ENCODE assay signal across 8 cellular contexts in genomic region chr5:41903892-41904799, GRCh38. TPM values are rescaled to one million over a fixed set of nuclear protein-coding genes. Genes with fewer than 3 reads are reported as not detected.
A peak's percentile ranks its signal among the peaks of the same experiment; 100 is the strongest.
DNase-seq lines count a peak whose midpoint lies in the region; ATAC-seq and TF ChIP-seq lines count a peak whose summit lies in the region.

TSS of gene RIMOC1 (plus strand) at chr5:41904344. CDS start at chr5:41904368, 24 bp downstream.

- peak within 1 kb of the TSS; percentile 98 for H3K4me3 Mint-ChIP-seq in activated naive CD8-positive, alpha-beta T cell

- H3K27me3 Mint-ChIP-seq in activated naive CD8-positive, alpha-beta T cell, result no peaks in the 10 kb centered on the region

- CTCF ChIA-PET in GM10248 (lab: Yijun Ruan, JAX), result interaction anchor here (0.6 to 1.9 kb wide), 12 partner anchors 9 to 153 kb away, joined by 3 to 12 read pairs (median 4); partner anchors contain the start of gene FBXO4

- DNase-seq in GM10248 (ENCODE audit: extremely low spot score) (peak; percentile 93), NCI-H1105 (lab: John Stamatoyannopoulos, UW) (peak; percentile 99), SKM-1 treated with dmso at 0.1 percent for 144 hours (lab: John Stamatoyannopoulos, UW; ENCODE audit: unreplicated experiment) (peak; percentile 99), glomerular endothelial cell (ENCODE audit: extremely low read depth, low read depth, low spot score) (peak; percentile 93), occipital lobe (lab: John Stamatoyannopoulos, UW) (peak; percentile 99)

- TF ChIP-seq CTCF in GM10248 (IDR thresholded peaks at IDR 0.05; ENCODE audit: control extremely low read depth, extremely low read depth, low read depth, missing control alignments), result no peak

- H3K27ac Mint-ChIP-seq in activated naive CD8-positive, alpha-beta T cell, result peak within 1 kb of the TSS; percentile 99

- no peaks in the 10 kb centered on the region for H3K9me3 Mint-ChIP-seq in activated naive CD8-positive, alpha-beta T cell (ENCODE audit: low read depth)

- no peaks in the 10 kb centered on the region for H3K36me3 Mint-ChIP-seq in activated naive CD8-positive, alpha-beta T cell

- peak within 1 kb of the TSS; percentile 93 for H3K27ac ChIP-seq in temporal lobe (ENCODE audit: low read depth, low read length)

- POLR2A ChIA-PET in GM10248 (lab: Yijun Ruan, JAX), result interaction anchor here (1.0 to 1.6 kb wide), 7 partner anchors 9 to 38 kb away, joined by 3 to 10 read pairs (median 4); partner anchors contain the start of genes FBXO4 and OXCT1

- peak; percentile 98 for ATAC-seq in HG02623 (IDR thresholded peaks at IDR 0.05; ENCODE audit: unreplicated experiment)

- peaks cover 44% of the 10 kb centered on the region for H3K4me1 Mint-ChIP-seq in activated naive CD8-positive, alpha-beta T cell (ENCODE audit: low read depth)

RNA-seq across cellular contexts. Expression of gene RIMOC1, which starts in this region (rescaled TPM):
- total RNA-seq in glomerular endothelial cell (14.8 and 20.9 TPM in 2 replicates), occipital lobe (25.0 TPM), temporal lobe (26.1 TPM)

Comparison
In these comparisons a context has a peak if more than half of its experiments do, and no peak if none do; other contexts are left out.
1. Peak in every context shown above with its lines: DNase-seq, ATAC-seq and H3K27ac ChIP-seq.